Comparison of ENCODE assay signal across 1 cellular context in the genomic region with DNA sequence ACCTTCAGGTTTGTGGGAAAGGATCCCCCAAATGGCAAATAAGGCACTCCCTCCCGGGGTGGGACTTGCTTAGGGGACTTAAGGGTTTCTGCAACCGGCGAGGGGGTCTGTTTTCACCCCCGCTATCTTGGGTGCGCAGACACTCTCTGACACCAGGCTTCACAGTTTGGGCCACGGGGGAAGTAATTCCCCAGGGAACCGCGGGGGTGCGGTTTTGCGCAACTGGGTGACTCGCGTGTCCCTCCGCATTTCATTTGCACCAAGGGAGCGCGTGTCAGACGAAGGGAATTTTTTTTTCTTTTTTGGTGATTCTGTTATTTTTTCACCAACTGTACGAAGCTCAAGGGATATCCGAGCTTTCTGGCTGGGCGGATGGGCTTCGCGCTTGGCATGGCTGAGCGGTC.
TF ChIP-seq lines count a peak whose summit lies in the region.

No MANE protein-coding gene starts in this region.

TF ChIP-seq in SK-N-SH, 30 proteins besides CTCF, POLR2A, EP300 and RAD21 (continued from another document):
- TF ChIP-seq RCOR1 (IDR thresholded peaks at IDR 0.05; ENCODE audit: low read length) = no peak
- TF ChIP-seq SIN3A (IDR thresholded peaks at IDR 0.05; ENCODE audit: borderline replicate concordance, low read depth, low read length) = no peak
- no peak for TF ChIP-seq GATA2 (CRISPR knock-in tag; IDR thresholded peaks at IDR 0.05)
- no peak for TF ChIP-seq IRF3 (IDR thresholded peaks at IDR 0.05; ENCODE audit: low read depth, low read length)
- no peak for TF ChIP-seq MEF2A (IDR thresholded peaks at IDR 0.05; ENCODE audit: borderline replicate concordance, low read depth)
- TF ChIP-seq NRF1 (IDR thresholded peaks at IDR 0.05; ENCODE audit: low read depth, low read length) = no peak
